9 cellular contexts compared by ENCODE assay signal in the genomic region with DNA sequence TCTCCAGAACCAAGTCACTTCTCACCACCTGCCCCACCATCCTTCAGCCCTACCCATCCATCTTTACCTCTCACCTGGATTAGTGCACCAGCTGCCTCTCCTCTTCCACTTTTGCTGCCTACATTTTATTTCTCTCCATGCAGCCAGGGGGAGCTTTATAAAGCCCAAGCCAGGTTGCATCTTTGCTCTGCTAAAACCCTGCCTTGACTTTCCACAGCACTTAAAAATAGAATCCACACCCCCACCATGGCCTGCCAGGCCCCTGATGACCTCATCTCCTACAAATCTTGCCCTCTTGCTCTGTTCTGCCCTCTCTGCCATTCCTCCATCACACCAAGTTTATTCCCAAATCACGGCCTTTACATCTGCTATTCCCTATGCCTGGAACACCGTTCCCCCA. TPM values are rescaled to one million over a fixed set of nuclear protein-coding genes. Genes with fewer than 3 reads are reported as not detected.
DNase-seq lines count a peak whose midpoint lies in the region; ATAC-seq and TF ChIP-seq lines count a peak whose summit lies in the region.
"Had no signal": no experiment of that assay in that cellular context is flagged by ENCODE, and none has a peak within 500 bp of the region (broad histone marks: within the 10 kb centered on the region; RNA-seq: fewer than 3 reads in every experiment).

No MANE protein-coding gene starts in this region.

- 0 out of 2 replicates have a peak, but pooled peaks have one; percentile 13 for TF ChIP-seq RAD21 in SK-N-SH (IDR thresholded peaks at IDR 0.05; ENCODE audit: low read length)

- H3K9me3 Mint-ChIP-seq in nephron: no peaks in the 10 kb centered on the region

- H3K27me3 Mint-ChIP-seq in nephron (ENCODE audit: low read depth): peaks cover 4% of the 10 kb centered on the region

- CTCF ChIA-PET in SK-N-SH (lab: Yijun Ruan, JAX): interaction anchor here (1.2 to 12.1 kb wide), 7 partner anchors 11 to 74 kb away, joined by 3 to 447 read pairs (median 11); a partner anchor contains a TSS

- no peak overlapping the region for H2AFZ ChIP-seq in SK-N-SH (ENCODE audit: low read depth)

- peaks cover 9 to 37% of the 10 kb centered on the region in 2 experiments; a peak in 1 of 4 replicates for H3K4me1 ChIP-seq in SK-N-SH (ENCODE audit: control insufficient read depth in 1 of 2, insufficient read depth in 2 of 2, low read depth in 1 of 2, low read length in 1 of 2)

- no peak for DNase-seq in SK-N-SH
- peak; percentile 75 for DNase-seq in LHCN-M2 (ENCODE audit: low read depth)
- peak; percentile 47 for DNase-seq in astrocyte of the hippocampus (ENCODE audit: low read depth, low spot score)
- no peak for DNase-seq in effector CD4-positive, alpha-beta T cell
- no peak for DNase-seq in stimulated activated CD4-positive, alpha-beta T cell treated with anti-CD3 and anti-CD28 coated beads, Interleukin-12 subunit alpha, Interleukin-12 subunit beta, amount 100 ng/mL, for 4 hours
- DNase-seq in activated effector memory CD4-positive, alpha-beta T cell treated with Interleukin-2 at 50 U/mL for 16 hours: no peak
- DNase-seq: NCI-H1417 had no signal

- no peaks in the 10 kb centered on the region for H3K9me3 ChIP-seq in SK-N-SH

- H3K4me3 Mint-ChIP-seq in nephron: peak overlapping the region; percentile 58 to 76 (median 72)

- no peak overlapping the region for H3K9ac ChIP-seq in SK-N-SH

- TF ChIP-seq CTCF in SK-N-SH (IDR thresholded peaks at IDR 0.05) (peak; percentile 51), nephron (IDR thresholded peaks at IDR 0.05; ENCODE audit: unreplicated experiment in 3 of 3) (peak in 2 of 3 experiments; percentile 21 to 27)

- H3F3A ChIP-seq in SK-N-SH (replicated peaks; ENCODE audit: insufficient read depth): peaks cover 25% of the 10 kb centered on the region

- no peak for TF ChIP-seq EP300 in SK-N-SH (IDR thresholded peaks at IDR 0.05; ENCODE audit: borderline replicate concordance in 1 of 2, low read depth in 1 of 2, low read length in 1 of 2)

- H3K4me3 ChIP-seq in SK-N-SH (ENCODE audit: low read depth in 2 of 2, low read length in 1 of 2): no peak overlapping the region

- no peaks in the 10 kb centered on the region for H3K36me3 ChIP-seq in SK-N-SH (replicated peaks in 1 of 2; ENCODE audit: control insufficient read depth in 1 of 2, insufficient read depth in 2 of 2, low read length in 1 of 2)

- H3K27ac Mint-ChIP-seq in nephron: peak overlapping the region in 2 of 3 experiments; percentile 34 to 45

- POLR2A ChIA-PET in SK-N-SH (lab: Yijun Ruan, JAX): interaction anchor here (1.3 to 2.1 kb wide), 3 partner anchors 18 to 28 kb away, joined by 3 to 10 read pairs (median 5); a partner anchor contains a TSS

- no peak overlapping the region for H3K27ac ChIP-seq in SK-N-SH (ENCODE audit: low read depth in 2 of 2, low read length in 1 of 2)

- peaks cover 27% of the 10 kb centered on the region for H3K4me1 Mint-ChIP-seq in nephron

- H3K79me2 ChIP-seq in SK-N-SH (ENCODE audit: insufficient read depth): no peaks in the 10 kb centered on the region

- WGBS in SK-N-SH (ENCODE audit: low lambda C conversion rate): 90% methylated on average over 2 of the region's 2 CpGs

- no peaks in the 10 kb centered on the region for H3K36me3 Mint-ChIP-seq in nephron (ENCODE audit: low read depth)

- no peak; the same call in 2 of the 3 replicates for ATAC-seq in SK-N-SH treated with all-trans-retinoic acid at 6 μM for 48 hours

- peak overlapping the region; percentile 12; the same call in 1 of the 2 replicates for H3K4me2 ChIP-seq in SK-N-SH

- no peaks in the 10 kb centered on the region for H3K9me2 ChIP-seq in SK-N-SH

- H4K20me1 ChIP-seq in SK-N-SH (ENCODE audit: insufficient read depth): no peaks in the 10 kb centered on the region

- H3K27me3 ChIP-seq in SK-N-SH (ENCODE audit: insufficient read depth): no peaks in the 10 kb centered on the region

TF ChIP-seq in SK-N-SH, 30 proteins besides CTCF, POLR2A, EP300 and RAD21:
- TF ChIP-seq RFX5 (IDR thresholded peaks at IDR 0.05; ENCODE audit: low read length) (no peak), SMC3 (IDR thresholded peaks at IDR 0.05; ENCODE audit: low read depth, low read length) (peak; percentile 29), NFIC (IDR thresholded peaks at IDR 0.05; ENCODE audit: borderline replicate concordance) (no peak), ELF1 (IDR thresholded peaks at IDR 0.05) (no peak), NRF1 (IDR thresholded peaks at IDR 0.05; ENCODE audit: low read depth, low read length) (no peak)
- TF ChIP-seq, protein P1, sequence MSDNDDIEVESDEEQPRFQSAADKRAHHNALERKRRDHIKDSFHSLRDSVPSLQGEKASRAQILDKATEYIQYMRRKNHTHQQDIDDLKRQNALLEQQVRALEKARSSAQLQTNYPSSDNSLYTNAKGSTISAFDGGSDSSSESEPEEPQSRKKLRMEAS (IDR thresholded peaks at IDR 0.05; ENCODE audit: low read depth): no peak

TF ChIP-seq in SK-N-SH treated with all-trans-retinoic acid at 6 μM for 48 hours, 23 proteins besides CTCF, POLR2A, EP300 and RAD21:
- TF ChIP-seq SNAI2 (CRISPR knock-in tag; IDR thresholded peaks at IDR 0.05) (no peak), ZNF70 (CRISPR knock-in tag; IDR thresholded peaks at IDR 0.05) (no peak), TOX (CRISPR knock-in tag; IDR thresholded peaks at IDR 0.05; ENCODE audit: borderline replicate concordance) (no peak)

RNA-seq across cellular contexts. Expression of a gene that starts 1.8 kb away (rescaled TPM):
- 23.9 and 33.0 TPM in 2 replicates for polyA plus RNA-seq in SK-N-SH (2012; rRNA removed)
- polyA plus RNA-seq in SK-N-SH (2012; cell fraction: cytosol; rRNA removed): 11.7 and 19.1 TPM in 2 replicates
- 154 and 162 TPM in 2 replicates for polyA plus RNA-seq in SK-N-SH (2012; cell fraction: nucleus; rRNA removed)
- 15.2 and 20.3 TPM in 2 replicates for total RNA-seq in LHCN-M2 (2014; rRNA removed)
- polyA plus RNA-seq in LHCN-M2 (2012): 16.9 TPM

RNA-seq across cellular contexts. Expression of a gene that starts 17.7 kb away (rescaled TPM):
- 165 and 224 TPM in 2 replicates for polyA plus RNA-seq in SK-N-SH (2012; rRNA removed)
- polyA plus RNA-seq in SK-N-SH (2012; cell fraction: cytosol; rRNA removed): 80.7 and 113 TPM in 2 replicates
- polyA plus RNA-seq in SK-N-SH (2012; cell fraction: nucleus; rRNA removed): 422 and 954 TPM in 2 replicates
- 76.8 and 91.4 TPM in 2 replicates for total RNA-seq in LHCN-M2 (2014; rRNA removed)
- 34.8 TPM for polyA plus RNA-seq in LHCN-M2 (2012)

RNA-seq across cellular contexts. Expression of a gene that starts 22.0 kb away (rescaled TPM):
- not detected in 2 replicates for polyA plus RNA-seq in SK-N-SH (2012; rRNA removed)
- polyA plus RNA-seq in SK-N-SH (2012; cell fraction: cytosol; rRNA removed): not detected in 2 replicates
- 0.04 and 0.08 TPM in 2 replicates for polyA plus RNA-seq in SK-N-SH (2012; cell fraction: nucleus; rRNA removed)
- 0.45 and 0.98 TPM in 2 replicates for total RNA-seq in LHCN-M2 (2014; rRNA removed)
- 0.16 TPM for polyA plus RNA-seq in LHCN-M2 (2012)

RNA-seq across cellular contexts. Expression of a gene that starts 28.0 kb away (rescaled TPM):
- polyA plus RNA-seq in SK-N-SH (2012; rRNA removed): 215 and 341 TPM in 2 replicates
- 167 and 232 TPM in 2 replicates for polyA plus RNA-seq in SK-N-SH (2012; cell fraction: cytosol; rRNA removed)
- 138 and 161 TPM in 2 replicates for polyA plus RNA-seq in SK-N-SH (2012; cell fraction: nucleus; rRNA removed)
- 101 and 124 TPM in 2 replicates for total RNA-seq in LHCN-M2 (2014; rRNA removed)
- 111 TPM for polyA plus RNA-seq in LHCN-M2 (2012)

RNA-seq across cellular contexts. Expression of a gene that starts 28.3 kb away (rescaled TPM):
- polyA plus RNA-seq in SK-N-SH (2012; rRNA removed): not detected in 2 replicates
- 0.33 TPM in 1 of 2 replicates, not detected in the other for polyA plus RNA-seq in SK-N-SH (2012; cell fraction: cytosol; rRNA removed)
- polyA plus RNA-seq in SK-N-SH (2012; cell fraction: nucleus; rRNA removed): 2.9 TPM in 1 of 2 replicates, not detected in the other
- not detected in 2 replicates for total RNA-seq in LHCN-M2 (2014; rRNA removed)
- polyA plus RNA-seq in LHCN-M2 (2012): 22.8 TPM

Comparison
In these comparisons a context has a peak if more than half of its experiments do, and no peak if none do; other contexts are left out.
1. DNase-seq: peak in LHCN-M2 (single experiment) and astrocyte of the hippocampus (single experiment); none in SK-N-SH (single experiment), effector CD4-positive, alpha-beta T cell (single experiment), stimulated activated CD4-positive, alpha-beta T cell treated with anti-CD3 and anti-CD28 coated beads, Interleukin-12 subunit alpha, Interleukin-12 subunit beta, amount 100 ng/mL, for 4 hours (single experiment) and activated effector memory CD4-positive, alpha-beta T cell treated with Interleukin-2 at 50 U/mL for 16 hours (single experiment).